In genomic region chr16:68022728-68023537, GRCh38 we compare ENCODE assay signal across 2 cellular contexts.
A peak's percentile ranks its signal among the peaks of the same experiment; 100 is the strongest.
TF ChIP-seq lines count a peak whose summit lies in the region.

Gene DDX28, minus strand, starts transcription at chr16:68023232. Its CDS starts 30 bp downstream, at chr16:68023202.
Gene DUS2, plus strand, starts transcription at chr16:68023284. Its CDS starts 14,740 bp downstream, at chr16:68038024.

TF ChIP-seq in HEK293, 187 proteins besides CTCF, POLR2A, EP300 and RAD21 (continued from another document and continues in another):
- TF ChIP-seq GLI4 (tag by site-specific recombination; IDR thresholded peaks at IDR 0.05) (no peak), ZNF311 (tag by site-specific recombination; IDR thresholded peaks at IDR 0.05; ENCODE audit: borderline replicate concordance) (no peak), ZNF629 (tag by site-specific recombination; IDR thresholded peaks at IDR 0.05) (peak; percentile 90), MEIS1 (CRISPR knock-in tag; IDR thresholded peaks at IDR 0.05; ENCODE audit: borderline replicate concordance) (no peak), PRDM4 (tag by site-specific recombination; IDR thresholded peaks at IDR 0.05) (peak; percentile 36; the same call in 1 of the 2 replicates), TRIM28 (IDR thresholded peaks at IDR 0.05; ENCODE audit: borderline replicate concordance, low read length) (peak; percentile 53; the same call in 1 of the 2 replicates), ZNF645 (tag by site-specific recombination; IDR thresholded peaks at IDR 0.05) (no peak), ZNF639 (tag by site-specific recombination; IDR thresholded peaks at IDR 0.05) (peak; percentile 75), AEBP2 (tag by site-specific recombination; IDR thresholded peaks at IDR 0.05; ENCODE audit: borderline replicate concordance) (no peak), MYNN (tag by site-specific recombination; IDR thresholded peaks at IDR 0.05; ENCODE audit: borderline replicate concordance) (no peak; the same call in 1 of the 2 replicates), PRDM2 (tag by site-specific recombination; IDR thresholded peaks at IDR 0.05; ENCODE audit: borderline replicate concordance) (no peak; the same call in 1 of the 2 replicates)

TF ChIP-seq in SK-N-SH, 30 proteins besides CTCF, POLR2A, EP300 and RAD21 (continued from another document):
- TF ChIP-seq USF1 (IDR thresholded peaks at IDR 0.05; ENCODE audit: borderline replicate concordance, low read depth): peak; percentile 36; the same call in 1 of the 2 replicates
- TF ChIP-seq IRF3 (IDR thresholded peaks at IDR 0.05; ENCODE audit: low read depth, low read length): no peak
- TF ChIP-seq SIN3A (IDR thresholded peaks at IDR 0.05; ENCODE audit: borderline replicate concordance, low read depth, low read length): peak; percentile 81; the same call in 1 of the 2 replicates
- peak; percentile 87 for TF ChIP-seq YY1 (IDR thresholded peaks at IDR 0.05; ENCODE audit: low read depth)
